Comparison of ENCODE assay signal across 23 cellular contexts in the genomic region with DNA sequence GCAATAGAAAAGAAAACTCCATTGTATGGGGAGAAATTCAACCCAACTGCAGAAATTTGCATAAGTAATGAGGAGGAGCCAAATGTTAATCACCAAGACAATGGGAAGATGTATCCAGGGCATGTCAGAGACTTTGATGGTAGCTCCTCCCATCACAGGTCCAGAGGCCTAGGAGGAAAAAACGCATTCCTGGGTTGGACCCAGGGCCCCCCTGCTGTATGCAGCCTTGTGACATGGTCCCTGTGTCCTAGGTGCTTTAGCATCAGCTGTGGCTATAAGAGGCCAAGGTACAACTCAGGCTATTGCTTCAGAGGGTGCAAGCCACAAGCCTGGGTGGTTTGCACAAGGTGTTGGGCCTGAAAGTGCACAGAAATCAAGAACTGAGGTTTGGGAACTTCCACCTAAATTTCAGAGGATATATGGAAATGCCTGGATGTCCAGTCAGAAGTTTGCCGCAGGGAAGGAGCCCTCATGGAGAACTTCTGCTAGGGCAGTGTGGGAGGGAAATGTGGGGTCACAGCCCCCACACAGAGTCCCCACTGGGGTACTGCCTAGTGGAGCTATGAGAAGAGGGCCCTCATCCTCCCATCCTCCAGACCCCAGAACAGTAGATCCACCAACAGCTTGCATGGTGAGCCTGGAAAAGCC.
"Had no signal": no experiment of that assay in that cellular context is flagged by ENCODE, and none has a peak within 500 bp of the region (broad histone marks: within the 10 kb centered on the region; RNA-seq: fewer than 3 reads in every experiment).

No MANE protein-coding gene starts in this region.

- ATAC-seq: left cardiac atrium, left ventricle myocardium superior, pancreas, right cardiac atrium had no signal

- H3K27me3 Mint-ChIP-seq: progenitor cell of endocrine pancreas had no signal

- H3K36me3 ChIP-seq: pancreas, stomach, thoracic aorta had no signal

- H3K4me1 ChIP-seq: pancreas, stomach had no signal

- H3K4me3 ChIP-seq: hepatocyte, lung, pancreas, stomach, thoracic aorta had no signal

- H3K4me2 ChIP-seq: hepatocyte had no signal

- H2AFZ ChIP-seq: hepatocyte had no signal

- H3K27ac Mint-ChIP-seq: nephron, progenitor cell of endocrine pancreas had no signal

- H3K4me3 Mint-ChIP-seq: nephron had no signal

- H3K79me2 ChIP-seq: hepatocyte had no signal

- H3K9me3 ChIP-seq: pancreas had no signal

- DNase-seq: dermis blood vessel endothelial cell; foreskin melanocyte; head of caudate nucleus; kidney; left cardiac atrium; left ventricle myocardium superior; mesenchymal stem cell; naive B cell; occipital lobe; pancreas; right cardiac atrium; small intestine; stimulated activated CD4-positive, alpha-beta T cell treated with anti-CD3 and anti-CD28 coated beads, Interleukin-12 subunit alpha, Interleukin-12 subunit beta, amount 100 ng/mL, for 4 hours; stimulated activated naive CD4-positive, alpha-beta T cell; stomach; substantia nigra; trophoblast cell had no signal

- H3K4me1 Mint-ChIP-seq: nephron had no signal

- H3K27me3 ChIP-seq: hepatocyte, pancreas, stomach had no signal

- FAIRE-seq: kidney, pancreas, small intestine, urothelium cell line had no signal

- H3K27ac ChIP-seq: hepatocyte, pancreas, stomach, thoracic aorta had no signal
